33 cellular contexts compared by ENCODE assay signal in the genomic region with DNA sequence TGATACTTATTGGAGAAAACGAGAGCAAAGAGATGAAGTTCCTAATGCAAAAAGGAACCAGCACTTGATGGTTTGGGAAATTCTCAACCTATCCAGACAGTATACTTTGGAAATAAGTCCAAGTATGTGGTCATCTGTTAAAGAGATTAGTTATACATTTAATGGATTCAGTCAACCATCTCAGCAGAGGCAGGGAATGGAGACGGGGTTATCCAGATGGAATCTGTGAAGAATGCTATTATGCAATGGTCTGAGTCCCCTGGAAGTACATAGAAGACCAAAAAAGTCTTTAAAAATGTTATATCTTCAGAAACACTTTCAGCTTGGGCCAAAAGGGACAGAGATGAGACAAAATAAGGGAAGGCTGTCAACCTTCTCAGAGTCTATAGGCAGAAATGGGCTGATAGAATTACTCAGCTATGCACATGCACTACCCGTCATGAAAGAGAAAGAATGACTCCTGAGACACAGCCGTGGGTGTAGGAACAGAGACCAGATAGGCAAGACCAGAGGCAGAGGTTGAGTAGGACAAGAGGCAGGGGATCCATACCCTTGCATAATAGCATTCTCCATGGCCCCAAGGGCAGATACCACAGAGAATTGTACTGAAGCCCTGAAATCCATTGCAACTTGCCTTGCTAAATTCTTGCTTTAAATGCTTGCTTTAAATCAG.
DNase-seq lines count a peak whose midpoint lies in the region; ATAC-seq, FAIRE-seq and TF ChIP-seq lines count a peak whose summit lies in the region.
"Had no signal": no experiment of that assay in that cellular context is flagged by ENCODE, and none has a peak within 500 bp of the region (broad histone marks: within the 10 kb centered on the region; RNA-seq: fewer than 3 reads in every experiment).

No MANE protein-coding gene starts in this region.

- no peaks in the 10 kb centered on the region for H3K9me3 Mint-ChIP-seq in activated naive CD4-positive, alpha-beta T cell treated with anti-CD3 and anti-CD28 coated beads, Interleukin-2, amount 10 ng/mL, durations not matched to agents 7 days and 5 days
- H3K9me3 Mint-ChIP-seq: activated CD4-positive, alpha-beta memory T cell treated with anti-CD3 and anti-CD28 coated beads for 36 hours; CD8-positive, alpha-beta T cell; mesothelial cell of epicardium; naive B cell; stimulated activated naive CD8-positive, alpha-beta T cell treated with anti-CD3 and anti-CD28 coated beads, Interleukin-15, Interleukin-2, amounts not matched to agents 100 ng/mL and 50 ng/mL, for 24 hours had no signal

- H3K79me2 ChIP-seq in GM12878 (ENCODE audit: control insufficient read depth, insufficient read depth, low read length) (no peaks in the 10 kb centered on the region), osteoblast (ENCODE audit: insufficient read depth, low read length) (no peaks in the 10 kb centered on the region)

- H3K27ac Mint-ChIP-seq in activated naive CD4-positive, alpha-beta T cell treated with anti-CD3 and anti-CD28 coated beads, Interleukin-2, amount 10 ng/mL, durations not matched to agents 7 days and 5 days: no peak overlapping the region
- H3K27ac Mint-ChIP-seq: activated CD4-positive, alpha-beta memory T cell treated with anti-CD3 and anti-CD28 coated beads for 36 hours; activated naive CD8-positive, alpha-beta T cell; activated T-helper 17 cell treated with anti-CD3 and anti-CD28 coated beads, Interleukin-2, amount 50 U/mL, for 72 hours; CD8-positive, alpha-beta T cell; effector memory CD8-positive, alpha-beta T cell; mesothelial cell of epicardium; naive B cell; stimulated activated naive CD8-positive, alpha-beta T cell treated with anti-CD3 and anti-CD28 coated beads, Interleukin-15, Interleukin-2, amounts not matched to agents 100 ng/mL and 50 ng/mL, for 24 hours; T-cell had no signal

- H3K4me3 ChIP-seq in GM12878 (no peak overlapping the region), osteoblast (ENCODE audit: insufficient read depth, low read length) (no peak overlapping the region)
- H3K4me3 ChIP-seq: A549, colonic mucosa, left ventricle myocardium inferior, MG63 had no signal

- no peak for TF ChIP-seq CTCF in GM12878 (IDR thresholded peaks at IDR 0.05 in 2 of 3, conservative IDR thresholded peaks at IDR 0.05 in 1 of 3; ENCODE audit: control insufficient read depth in 2 of 3, extremely low read depth in 1 of 3, insufficient read depth in 1 of 3, low read depth in 3 of 3, low read length in 3 of 3)
- TF ChIP-seq CTCF in osteoblast (IDR thresholded peaks at IDR 0.05; ENCODE audit: extremely low read depth, low read depth, low read length): no peak

- H3K27ac ChIP-seq in GM12878 (ENCODE audit: control insufficient read depth, insufficient read depth): no peak overlapping the region
- H3K27ac ChIP-seq in osteoblast (ENCODE audit: low read depth, low read length): no peak overlapping the region
- H3K27ac ChIP-seq: A549, colonic mucosa, left ventricle myocardium inferior had no signal

- TF ChIP-seq RAD21 in GM12878 (IDR thresholded peaks at IDR 0.05; ENCODE audit: insufficient read depth, low read depth, low read length): no peak

- peak; percentile 74 for ATAC-seq in HG03025 (IDR thresholded peaks at IDR 0.05; ENCODE audit: low FRiP score, unreplicated experiment)
- peak; percentile 48 for ATAC-seq in GM12878
- ATAC-seq: A549; activated T-helper 17 cell treated with anti-CD3 and anti-CD28 coated beads, Interleukin-2, amount 50 U/mL, for 72 hours; CD8-positive, alpha-beta T cell; effector memory CD8-positive, alpha-beta T cell; esophagus mucosa; T-cell had no signal

- no peak overlapping the region for H2AFZ ChIP-seq in GM12878 (ENCODE audit: control insufficient read depth, low read depth, low read length)
- no peak overlapping the region for H2AFZ ChIP-seq in osteoblast (ENCODE audit: low read length)

- WGBS in GM12878 (ENCODE audit: insufficient coverage, insufficient replicate concordance, low lambda C conversion rate, missing lambda C conversion rate): 11% methylated on average over 4 of the region's 4 CpGs

- CTCF ChIA-PET in GM12878 (lab: Yijun Ruan, JAX): interaction anchor here (1.2 to 2.2 kb wide), 3 partner anchors 9 to 609 kb away, joined by 4 to 10 read pairs (median 4); no protein-coding TSS in a partner anchor
- CTCF ChIA-PET in activated naive CD4-positive, alpha-beta T cell treated with anti-CD3 and anti-CD28 coated beads, Interleukin-2, amount 10 ng/mL, durations not matched to agents 7 days and 5 days (lab: Charles Lee): no interaction called here

- H4K20me1 ChIP-seq in GM12878 (ENCODE audit: control insufficient read depth, insufficient read depth) (no peaks in the 10 kb centered on the region), osteoblast (ENCODE audit: insufficient read depth, low read length) (no peaks in the 10 kb centered on the region)

- no peaks in the 10 kb centered on the region for H3K4me1 Mint-ChIP-seq in activated naive CD4-positive, alpha-beta T cell treated with anti-CD3 and anti-CD28 coated beads, Interleukin-2, amount 10 ng/mL, durations not matched to agents 7 days and 5 days
- H3K4me1 Mint-ChIP-seq: activated T-helper 17 cell treated with anti-CD3 and anti-CD28 coated beads, Interleukin-2, amount 50 U/mL, for 72 hours; naive B cell; T-cell had no signal

- no peak for TF ChIP-seq POLR2A in GM12878 (IDR thresholded peaks at IDR 0.05; ENCODE audit: low read depth, low read length)

- no peak for TF ChIP-seq EP300 in GM12878 (IDR thresholded peaks at IDR 0.05; ENCODE audit: borderline replicate concordance in 1 of 2, control insufficient read depth in 1 of 2, low read depth in 2 of 2, low read length in 2 of 2)

- no peak overlapping the region for H3K9ac ChIP-seq in GM12878 (ENCODE audit: control insufficient read depth, insufficient read depth, low read length)

- no peaks in the 10 kb centered on the region for H3K27me3 ChIP-seq in GM12878 (replicated peaks in 1 of 2; ENCODE audit: control insufficient read depth in 2 of 2, insufficient read depth in 2 of 2, low read length in 1 of 2)
- H3K27me3 ChIP-seq in osteoblast (ENCODE audit: insufficient read depth, low read length): no peaks in the 10 kb centered on the region
- H3K27me3 ChIP-seq: colonic mucosa, MG63 had no signal

- H3K36me3 Mint-ChIP-seq in activated naive CD4-positive, alpha-beta T cell treated with anti-CD3 and anti-CD28 coated beads, Interleukin-2, amount 10 ng/mL, durations not matched to agents 7 days and 5 days: no peaks in the 10 kb centered on the region
- H3K36me3 Mint-ChIP-seq: activated CD4-positive, alpha-beta memory T cell treated with anti-CD3 and anti-CD28 coated beads for 36 hours; activated naive CD8-positive, alpha-beta T cell; CD8-positive, alpha-beta T cell; mesothelial cell of epicardium; naive B cell; T-cell had no signal

- POLR2A ChIA-PET in GM12878 (lab: Charles Lee): no interaction called here

- H3K9me3 ChIP-seq in GM12878 (replicated peaks; ENCODE audit: control insufficient read depth, insufficient read depth, low read length) (no peaks in the 10 kb centered on the region), osteoblast (ENCODE audit: low read depth, low read length) (no peaks in the 10 kb centered on the region)
- H3K9me3 ChIP-seq: A549, colonic mucosa, left ventricle myocardium inferior, MG63 had no signal

- intact Hi-C loops in GM12878 (cut with micrococcal nuclease; ENCODE audit: unreplicated experiment): no loop called here

- peak; percentile 54 for DNase-seq in Caki2 (ENCODE audit: low read depth)
- no peak for DNase-seq in GM12878 (ENCODE audit: low read depth, low spot score)
- DNase-seq in left kidney (ENCODE audit: low read depth, low spot score): peak; percentile 45
- DNase-seq in foreskin melanocyte: no peak
- DNase-seq in osteoblast (ENCODE audit: insufficient read length, low spot score, missing footprints): no peak
- no peak for DNase-seq in activated naive CD4-positive, alpha-beta T cell treated with anti-CD3 and anti-CD28 coated beads, Interleukin-2, amount 10 ng/mL, durations not matched to agents 7 days and 5 days
- no peak for DNase-seq in T-helper 1 cell
- DNase-seq: activated CD4-positive, alpha-beta memory T cell treated with anti-CD3 and anti-CD28 coated beads for 36 hours; activated CD8-positive, alpha-beta memory T cell treated with anti-CD3 and anti-CD28 coated beads, Interleukin-2, amount 50 U/mL, for 48 hours; anterior cingulate cortex; CD8-positive, alpha-beta T cell; colonic mucosa; effector memory CD8-positive, alpha-beta T cell; KBM-7; left ventricle myocardium inferior; MG63; naive B cell; NCI-H1105 treated with DMSO at 0.1 percent for 48 hours; NCI-H2029; NCI-H2227 treated with DMSO at 0.1 percent for 48 hours; occipital lobe; RPMI8226; T-cell had no signal

- SMC1A ChIA-PET in GM12878 (lab: Charles Lee; ENCODE audit: uncharacterized antibody, unreplicated experiment): interaction anchor here (1.1 kb wide), 1 partner anchor 87 kb away, joined by 3 read pairs; no protein-coding TSS in a partner anchor

- H3K27me3 Mint-ChIP-seq in activated naive CD4-positive, alpha-beta T cell treated with anti-CD3 and anti-CD28 coated beads, Interleukin-2, amount 10 ng/mL, durations not matched to agents 7 days and 5 days: no peaks in the 10 kb centered on the region
- H3K27me3 Mint-ChIP-seq: activated CD4-positive, alpha-beta memory T cell treated with anti-CD3 and anti-CD28 coated beads for 36 hours; activated naive CD8-positive, alpha-beta T cell; activated T-helper 17 cell treated with anti-CD3 and anti-CD28 coated beads, Interleukin-2, amount 50 U/mL, for 72 hours; effector memory CD8-positive, alpha-beta T cell; naive B cell; stimulated activated naive CD8-positive, alpha-beta T cell treated with anti-CD3 and anti-CD28 coated beads, Interleukin-15, Interleukin-2, amounts not matched to agents 100 ng/mL and 50 ng/mL, for 24 hours; T-cell had no signal

- no TSS peak for BruUV-seq in GM12878 (replicated peaks; lab: Mats Ljungman, UMichigan)

- H3K4me1 ChIP-seq in GM12878 (ENCODE audit: control insufficient read depth, insufficient read depth, low read length): no peaks in the 10 kb centered on the region
- no peaks in the 10 kb centered on the region for H3K4me1 ChIP-seq in osteoblast (ENCODE audit: insufficient read depth, low read length)
- H3K4me1 ChIP-seq: A549, colonic mucosa, left ventricle myocardium inferior had no signal

- RAD21 ChIA-PET in GM12878 (lab: Charles Lee; ENCODE audit: unreplicated experiment): interaction anchor here (1.0 kb wide), 1 partner anchor 608 kb away, joined by 3 read pairs; no protein-coding TSS in a partner anchor

- H3K36me3 ChIP-seq in GM12878 (ENCODE audit: control insufficient read depth in 2 of 2, insufficient read depth in 2 of 2, low read length in 1 of 2) (no peaks in the 10 kb centered on the region), osteoblast (ENCODE audit: insufficient read depth, low read length) (no peaks in the 10 kb centered on the region)
- H3K36me3 ChIP-seq: colonic mucosa, left ventricle myocardium inferior, MG63 had no signal

- H3K4me3 Mint-ChIP-seq in activated naive CD4-positive, alpha-beta T cell treated with anti-CD3 and anti-CD28 coated beads, Interleukin-2, amount 10 ng/mL, durations not matched to agents 7 days and 5 days: no peak overlapping the region
- H3K4me3 Mint-ChIP-seq: activated CD4-positive, alpha-beta memory T cell treated with anti-CD3 and anti-CD28 coated beads for 36 hours; activated naive CD8-positive, alpha-beta T cell; activated T-helper 17 cell treated with anti-CD3 and anti-CD28 coated beads, Interleukin-2, amount 50 U/mL, for 72 hours; CD8-positive, alpha-beta T cell; effector memory CD8-positive, alpha-beta T cell; mesothelial cell of epicardium; naive B cell; stimulated activated naive CD8-positive, alpha-beta T cell treated with anti-CD3 and anti-CD28 coated beads, Interleukin-15, Interleukin-2, amounts not matched to agents 100 ng/mL and 50 ng/mL, for 24 hours; T-cell had no signal

- in situ Hi-C loops in Caki2 (cut with HindIII; ENCODE audit: low pct_unique_long_range_greater_than_20kb, low sequenced_read_pairs) (no loop called here), GM12878 (cut with MboI) (no loop called here)

- FAIRE-seq in GM12878 (lab: Jason Lieb, UNC): no peak
- FAIRE-seq: A549, frontal cortex, G401.6, HTR-8/SVneo had no signal

- no peak overlapping the region for H3K4me2 ChIP-seq in GM12878 (ENCODE audit: control insufficient read depth, insufficient read depth)
- H3K4me2 ChIP-seq in osteoblast (ENCODE audit: insufficient read depth, low read length): no peak overlapping the region
- H3K4me2 ChIP-seq: A549 had no signal

Comparison
In these comparisons a context has a peak if more than half of its experiments do, and no peak if none do; other contexts are left out.
1. DNase-seq: peak in Caki2 (single experiment) and left kidney (single experiment); none in GM12878 (single experiment), foreskin melanocyte (single experiment), osteoblast (single experiment), activated naive CD4-positive, alpha-beta T cell treated with anti-CD3 and anti-CD28 coated beads, Interleukin-2, amount 10 ng/mL, durations not matched to agents 7 days and 5 days (single experiment) and T-helper 1 cell (0 of 5).